In the genomic region with DNA sequence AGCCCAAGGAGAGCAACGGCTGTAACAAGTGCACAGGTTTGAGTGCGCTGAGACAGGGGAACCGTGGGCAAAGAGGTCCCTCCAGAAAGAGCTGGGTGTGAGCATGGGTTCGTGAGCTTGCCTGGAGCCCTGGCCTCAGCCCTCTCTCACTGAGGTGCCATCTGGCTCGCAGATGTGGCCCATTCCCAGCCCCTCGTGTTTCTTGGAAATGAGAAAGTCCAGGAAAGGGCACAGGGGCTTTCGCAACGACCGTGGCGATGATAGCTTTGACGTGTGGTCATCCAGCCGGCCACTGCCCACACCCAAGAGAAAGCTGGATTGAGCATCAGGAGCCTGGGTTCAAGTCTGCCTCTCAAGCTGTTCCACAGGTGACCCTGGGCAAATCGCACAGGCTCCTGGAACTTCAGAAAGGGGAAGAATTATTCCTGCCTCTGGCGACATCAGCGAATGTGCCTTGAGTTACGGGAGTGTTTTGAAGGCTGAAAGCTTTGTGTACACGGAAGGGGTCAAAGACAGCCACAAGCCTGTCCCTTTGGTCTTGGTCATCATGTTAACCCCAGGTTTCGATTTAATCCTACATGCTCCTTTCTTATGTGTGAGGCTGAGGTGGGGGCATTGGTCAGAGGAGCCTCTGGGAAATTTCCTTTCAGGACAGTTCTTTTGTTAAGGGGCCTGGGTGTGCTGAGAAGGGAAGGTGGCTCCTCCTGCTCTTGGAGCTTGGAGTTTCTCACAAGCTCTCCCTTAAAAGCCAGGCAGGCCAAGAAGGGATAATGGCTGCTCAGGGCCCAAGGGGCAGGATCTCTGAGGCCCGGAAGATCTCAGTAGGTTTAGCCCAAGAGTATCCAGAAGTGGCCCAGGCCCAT, we compare ENCODE assay signal across 12 cellular contexts. TPM values are rescaled to one million over a fixed set of nuclear protein-coding genes. Genes with fewer than 3 reads are reported as not detected.
DNase-seq lines count a peak whose midpoint lies in the region; ATAC-seq and TF ChIP-seq lines count a peak whose summit lies in the region.
"Had no signal": no experiment of that assay in that cellular context is flagged by ENCODE, and none has a peak within 500 bp of the region (broad histone marks: within the 10 kb centered on the region; RNA-seq: fewer than 3 reads in every experiment).

No MANE protein-coding gene starts in this region.

- H3K9ac ChIP-seq in GM23248 (peak overlapping the region; percentile 21; the same call in 1 of the 2 replicates), subcutaneous abdominal adipose tissue (ENCODE audit: low read length in 5 of 5) (peak overlapping the region in 4 of 5 donors; percentile 14 to 69 (median 46))

- CTCF ChIA-PET in PC-9 (lab: Charles Lee): no interaction called here

- H4K20me1 ChIP-seq in GM23248 (ENCODE audit: insufficient read depth): no peaks in the 10 kb centered on the region
- H4K20me1 ChIP-seq in PC-9 (ENCODE audit: insufficient read depth): no peaks in the 10 kb centered on the region

- H3K9me2 ChIP-seq in GM23248 (ENCODE audit: insufficient read depth) (no peaks in the 10 kb centered on the region), PC-9 (ENCODE audit: insufficient read depth) (no peaks in the 10 kb centered on the region)

- ATAC-seq in lower lobe of right lung (no peak), HG03139 (IDR thresholded peaks at IDR 0.05; ENCODE audit: unreplicated experiment) (no peak), left lobe of liver (no peak), GM19467 (IDR thresholded peaks at IDR 0.05; ENCODE audit: unreplicated experiment) (no peak)
- ATAC-seq: natural killer cell treated with Interleukin-12 subunit alpha and Interleukin-12 subunit beta and Interleukin-15 and Interleukin-18, amount 100 ng/mL, for 72 hours; PC-3 had no signal

- H3F3A ChIP-seq in GM23248 (ENCODE audit: insufficient read depth) (peaks cover 58% of the 10 kb centered on the region), PC-9 (ENCODE audit: insufficient read depth, low read depth) (no peaks in the 10 kb centered on the region)

- no peaks in the 10 kb centered on the region for H3K9me3 ChIP-seq in GM23248 (ENCODE audit: low read depth)
- H3K9me3 ChIP-seq in lower lobe of right lung: no peaks in the 10 kb centered on the region
- H3K9me3 ChIP-seq in subcutaneous abdominal adipose tissue (ENCODE audit: control insufficient read depth in 5 of 5, low read length in 5 of 5): no peaks in the 10 kb centered on the region
- no peaks in the 10 kb centered on the region for H3K9me3 ChIP-seq in PC-9 (ENCODE audit: insufficient read depth, low read depth)

- H3K4me3 ChIP-seq in GM23248 (no peak overlapping the region), choroid plexus epithelial cell (ENCODE audit: low read depth, low read length) (no peak overlapping the region), lower lobe of right lung (no peak overlapping the region), subcutaneous abdominal adipose tissue (ENCODE audit: low read depth in 1 of 5, low read length in 5 of 5) (peak overlapping the region in 1 of 5 donors; percentile 6), PC-9 (no peak overlapping the region)

- peak overlapping the region; percentile 48 for H3K27ac ChIP-seq in GM23248
- H3K27ac ChIP-seq in lower lobe of right lung: peak overlapping the region; percentile 84
- H3K27ac ChIP-seq in subcutaneous abdominal adipose tissue (ENCODE audit: low read depth, low read length): peak overlapping the region; percentile 97
- H3K27ac ChIP-seq in PC-9: no peak overlapping the region

- no peak overlapping the region for H2AFZ ChIP-seq in GM23248
- no peak overlapping the region for H2AFZ ChIP-seq in PC-9

- H3K79me2 ChIP-seq in GM23248 (ENCODE audit: insufficient read depth) (peaks cover 66% of the 10 kb centered on the region), PC-9 (ENCODE audit: low read depth) (no peaks in the 10 kb centered on the region)

- in situ Hi-C loops in GM23248 (cut with MboI): no loop called here

- POLR2A ChIA-PET in PC-9 (lab: Charles Lee; ENCODE audit: unreplicated experiment): no interaction called here

- TF ChIP-seq CTCF in choroid plexus epithelial cell (conservative IDR thresholded peaks at IDR 0.05; ENCODE audit: low read depth, low read length) (no peak), lower lobe of right lung (IDR thresholded peaks at IDR 0.05) (no peak), PC-9 (conservative IDR thresholded peaks at IDR 0.05) (no peak)

- no peak overlapping the region for H3K4me2 ChIP-seq in GM23248 (ENCODE audit: unreplicated experiment)
- no peak overlapping the region for H3K4me2 ChIP-seq in PC-9

- H3K27me3 ChIP-seq in GM23248 (replicated peaks; ENCODE audit: insufficient read depth) (no peaks in the 10 kb centered on the region), lower lobe of right lung (ENCODE audit: low read depth) (no peaks in the 10 kb centered on the region), subcutaneous abdominal adipose tissue (ENCODE audit: control insufficient read depth in 5 of 5, insufficient read depth in 4 of 5, low read length in 5 of 5) (no peaks in the 10 kb centered on the region), PC-9 (ENCODE audit: insufficient read depth, low read depth) (peaks cover 7% of the 10 kb centered on the region; the same call in 1 of the 2 replicates)

- H3K36me3 ChIP-seq in GM23248 (ENCODE audit: low read depth) (peaks cover 37% of the 10 kb centered on the region; the same call in 1 of the 2 replicates), lower lobe of right lung (peaks cover 23% of the 10 kb centered on the region), subcutaneous abdominal adipose tissue (ENCODE audit: control insufficient read depth in 5 of 5, insufficient read depth in 5 of 5, low read length in 5 of 5) (peaks cover 0 to 88% (median 57%) of the 10 kb centered on the region in 5 donors), PC-9 (ENCODE audit: low read depth) (no peaks in the 10 kb centered on the region)

- DNase-seq in GM23248: no peak
- DNase-seq in choroid plexus epithelial cell (ENCODE audit: low read depth): peak; percentile 90
- no peak for DNase-seq in lower lobe of right lung
- DNase-seq in left lobe of liver (ENCODE audit: low spot score): no peak
- DNase-seq in PC-9: no peak
- DNase-seq: NCI-H2081 treated with DMSO at 0.1 percent for 48 hours; PC-3; stimulated activated CD4-positive, alpha-beta T cell treated with anti-CD3 and anti-CD28 coated beads, Interleukin-4, amount 100 ng/mL, for 24 hours had no signal

- H3K4me1 ChIP-seq in GM23248 (ENCODE audit: insufficient read depth) (peaks cover 26% of the 10 kb centered on the region), lower lobe of right lung (peaks cover 91% of the 10 kb centered on the region), subcutaneous abdominal adipose tissue (ENCODE audit: control insufficient read depth in 5 of 5, insufficient read depth in 5 of 5, low read length in 5 of 5) (peaks cover 12 to 81% (median 67%) of the 10 kb centered on the region in 5 donors), PC-9 (replicated peaks; ENCODE audit: insufficient read depth) (no peaks in the 10 kb centered on the region)

- intact Hi-C loops in lower lobe of right lung (cut with DNase I) (no loop called here), PC-9 (cut with micrococcal nuclease; ENCODE audit: unreplicated experiment) (no loop called here)

- 47 to 52% methylated on average over 18 to 19 of the region's 19 CpGs for WGBS in GM23248 (ENCODE audit: low coverage in 1 of 2, low lambda C conversion rate in 2 of 2, missing lambda C conversion rate in 2 of 2), 2 experiments

- BruUV-seq in PC-9 (replicated peaks; lab: Mats Ljungman, UMichigan): no TSS peak

RNA-seq across cellular contexts. Expression of a gene that starts 41.6 kb away (rescaled TPM):
- total RNA-seq in GM23248 (2014; rRNA removed; shearing (Covaris generic)): not detected in 2 replicates
- polyA plus RNA-seq in GM23248 (2016; fragmentation: Nextera tagmentation; extraction: Ambion mirVana): 0.29 and 0.43 TPM in 2 replicates
- total RNA-seq in lower lobe of right lung: not detected
- not detected for total RNA-seq in left lobe of liver
- total RNA-seq in PC-9 (2021): not detected in 2 replicates
- total RNA-seq: natural killer cell treated with Interleukin-12 subunit alpha and Interleukin-12 subunit beta and Interleukin-15 and Interleukin-18, amount 100 ng/mL, for 72 hours; PC-3 had no signal
